16 cellular contexts compared by ENCODE assay signal in genomic region chr2:9539530-9539929, GRCh38. TPM values are rescaled to one million over a fixed set of nuclear protein-coding genes. Genes with fewer than 3 reads are reported as not detected.
A peak's percentile ranks its signal among the peaks of the same experiment; 100 is the strongest.
DNase-seq lines count a peak whose midpoint lies in the region; ATAC-seq, FAIRE-seq and TF ChIP-seq lines count a peak whose summit lies in the region.
"Had no signal": no experiment of that assay in that cellular context is flagged by ENCODE, and none has a peak within 500 bp of the region (broad histone marks: within the 10 kb centered on the region; RNA-seq: fewer than 3 reads in every experiment).

No MANE protein-coding gene starts in this region.

- H3K36me3 ChIP-seq in heart right ventricle = peaks cover 0 to 45% (median 0%) of the 10 kb centered on the region in 9 donors
- peaks cover 0 to 3% (median 0%) of the 10 kb centered on the region in 3 donors for H3K36me3 ChIP-seq in skeletal muscle tissue (ENCODE audit: control insufficient read depth in 3 of 3, insufficient read depth in 3 of 3, low read length in 3 of 3)

- H3K36me3 Mint-ChIP-seq in activated B cell treated with CpG ODN at 0.5 μM for 24 hours (ENCODE audit: low read depth) = peaks cover 40% of the 10 kb centered on the region
- peaks cover 23% of the 10 kb centered on the region for H3K36me3 Mint-ChIP-seq in T-helper 2 cell treated with Interferon-gamma antibody and Interleukin-4, amounts not matched to agents 5 μg/mL and 100 μg/mL, for 36 hours (ENCODE audit: low read depth)

- POLR2A ChIA-PET in activated B cell treated with CpG ODN at 0.5 μM for 24 hours (lab: Charles Lee) = interaction anchor here (0.7 to 4.1 kb wide), 7 partner anchors 8 to 304 kb away, joined by 4 to 53 read pairs (median 8); partner anchors contain the start of genes ADAM17, TAF1B and YWHAQ

- no peaks in the 10 kb centered on the region for H3K27me3 ChIP-seq in heart right ventricle
- H3K27me3 ChIP-seq in skeletal muscle tissue (ENCODE audit: control insufficient read depth in 3 of 3, insufficient read depth in 3 of 3, low read length in 3 of 3) = no peaks in the 10 kb centered on the region

- peak overlapping the region in 6 of 10 donors; percentile 38 to 62 (median 48) for H3K27ac ChIP-seq in heart right ventricle
- H3K27ac ChIP-seq in skeletal muscle tissue (ENCODE audit: low read depth, low read length) = peak overlapping the region; percentile 55
- H3K27ac ChIP-seq: VCaP had no signal

- TF ChIP-seq CTCF in activated B cell treated with CpG ODN at 0.5 μM for 24 hours (IDR thresholded peaks at IDR 0.05) (no peak), heart right ventricle (IDR thresholded peaks at IDR 0.05) (no peak), D721Med (IDR thresholded peaks at IDR 0.05; ENCODE audit: insufficient read depth, missing control alignments) (no peak)

- 48 to 64% methylated on average over 5 of the region's 5 CpGs for WGBS in heart right ventricle, 2 donors

- H3K9ac ChIP-seq in skeletal muscle tissue (ENCODE audit: low read depth in 1 of 3, low read length in 3 of 3) = no peak overlapping the region

- intact Hi-C loops in activated B cell treated with CpG ODN at 0.5 μM for 24 hours (cut with micrococcal nuclease) (loop anchor here (1.0 to 5.0 kb wide), 4 partner anchors 9 to 93 kb away; partner anchors contain the start of genes ADAM17 and YWHAQ), heart right ventricle (cut with DNase I) (no loop called here)

- CTCF ChIA-PET in activated B cell treated with CpG ODN at 0.5 μM for 24 hours (lab: Charles Lee) = interaction anchor here (0.8 to 4.8 kb wide), 2 partner anchors 9 to 17 kb away, joined by 3 to 17 read pairs; partner anchors contain the start of gene ADAM17

- peak overlapping the region; percentile 78 for H3K27ac Mint-ChIP-seq in activated B cell treated with CpG ODN at 0.5 μM for 24 hours
- H3K27ac Mint-ChIP-seq in T-helper 2 cell treated with Interferon-gamma antibody and Interleukin-4, amounts not matched to agents 5 μg/mL and 100 μg/mL, for 36 hours = no peak overlapping the region
- H3K27ac Mint-ChIP-seq: activated T-cell treated with anti-CD3 and anti-CD28 coated beads, Interleukin-2, amount 50 U/mL, for 72 hours; CD8-positive, alpha-beta T cell had no signal

- H3K9me3 Mint-ChIP-seq in activated B cell treated with CpG ODN at 0.5 μM for 24 hours = no peaks in the 10 kb centered on the region
- H3K9me3 Mint-ChIP-seq in T-helper 2 cell treated with Interferon-gamma antibody and Interleukin-4, amounts not matched to agents 5 μg/mL and 100 μg/mL, for 36 hours = no peaks in the 10 kb centered on the region
- H3K9me3 Mint-ChIP-seq: activated T-cell treated with anti-CD3 and anti-CD28 coated beads, Interleukin-2, amount 50 U/mL, for 72 hours; CD8-positive, alpha-beta T cell had no signal

- peaks cover 88% of the 10 kb centered on the region for H3K4me1 Mint-ChIP-seq in activated B cell treated with CpG ODN at 0.5 μM for 24 hours
- peaks cover 37% of the 10 kb centered on the region for H3K4me1 Mint-ChIP-seq in T-helper 2 cell treated with Interferon-gamma antibody and Interleukin-4, amounts not matched to agents 5 μg/mL and 100 μg/mL, for 36 hours (ENCODE audit: low read depth)

- FAIRE-seq in GM19239 (lab: Jason Lieb, UNC) (peak; percentile 48), D721Med (lab: Jason Lieb, UNC) (no peak)

- H3K4me1 ChIP-seq in heart right ventricle (peaks cover 0 to 63% (median 33%) of the 10 kb centered on the region in 9 donors), skeletal muscle tissue (ENCODE audit: control insufficient read depth in 3 of 3, insufficient read depth in 3 of 3, low read length in 3 of 3) (peaks cover 0 to 3% (median 0%) of the 10 kb centered on the region in 3 donors)

- no peaks in the 10 kb centered on the region for H3K27me3 Mint-ChIP-seq in activated B cell treated with CpG ODN at 0.5 μM for 24 hours
- H3K27me3 Mint-ChIP-seq in T-helper 2 cell treated with Interferon-gamma antibody and Interleukin-4, amounts not matched to agents 5 μg/mL and 100 μg/mL, for 36 hours (ENCODE audit: low read depth) = no peaks in the 10 kb centered on the region

- H3K4me3 ChIP-seq in heart right ventricle = no peak overlapping the region
- no peak overlapping the region for H3K4me3 ChIP-seq in skeletal muscle tissue (ENCODE audit: low read length in 3 of 3)
- H3K4me3 ChIP-seq: skin epidermis had no signal

- H3K9me3 ChIP-seq in heart right ventricle (no peaks in the 10 kb centered on the region), skeletal muscle tissue (ENCODE audit: control insufficient read depth in 3 of 3, low read length in 3 of 3) (no peaks in the 10 kb centered on the region)

- H3K4me3 Mint-ChIP-seq in activated B cell treated with CpG ODN at 0.5 μM for 24 hours = peak overlapping the region; percentile 63
- no peak overlapping the region for H3K4me3 Mint-ChIP-seq in T-helper 2 cell treated with Interferon-gamma antibody and Interleukin-4, amounts not matched to agents 5 μg/mL and 100 μg/mL, for 36 hours
- H3K4me3 Mint-ChIP-seq: activated T-cell treated with anti-CD3 and anti-CD28 coated beads, Interleukin-2, amount 50 U/mL, for 72 hours; CD8-positive, alpha-beta T cell had no signal

- DNase-seq in GM19239 (ENCODE audit: insufficient read length, low spot score) = no peak
- no peak for DNase-seq in activated B cell treated with CpG ODN at 0.5 μM for 24 hours
- no peak for DNase-seq in heart right ventricle
- no peak for DNase-seq in D721Med (ENCODE audit: insufficient read length, low spot score)
- no peak for DNase-seq in T-helper 2 cell treated with Interferon-gamma antibody and Interleukin-4, amounts not matched to agents 5 μg/mL and 100 μg/mL, for 36 hours (ENCODE audit: low spot score)
- no peak for DNase-seq in activated T-cell treated with anti-CD3 and anti-CD28 coated beads, Interleukin-2, amount 50 U/mL, for 48 hours
- DNase-seq: activated T-cell treated with anti-CD3 and anti-CD28 coated beads, Interleukin-2, amount 50 U/mL, for 72 hours; caudate nucleus; CD8-positive, alpha-beta T cell; glutamatergic neuron; NCI-H1694; PC-3 had no signal

- ATAC-seq in activated B cell treated with CpG ODN at 0.5 μM for 24 hours (ENCODE audit: low read depth) = no peak
- ATAC-seq in heart right ventricle = peak in 7 of 8 donors; percentile 31 to 71 (median 47)
- ATAC-seq in GM18909 (IDR thresholded peaks at IDR 0.05; ENCODE audit: poor library complexity, unreplicated experiment) = no peak
- ATAC-seq: activated T-cell treated with anti-CD3 and anti-CD28 coated beads, Interleukin-2, amount 50 U/mL, for 72 hours; CD8-positive, alpha-beta T cell; PC-3 had no signal

RNA-seq across cellular contexts. Expression of gene ADAM17, which starts 16.1 kb away (rescaled TPM):
- total RNA-seq in activated B cell treated with CpG ODN at 0.5 μM for 24 hours = 34.3 and 39.5 TPM in 2 replicates
- total RNA-seq in heart right ventricle = 10 to 100 TPM; 11.4 to 20.0 (median 14.6) TPM
- 1 to 10 TPM; 7.3 to 9.4 TPM for polyA plus RNA-seq in heart right ventricle
- 20.4 TPM for total RNA-seq in skeletal muscle tissue

Comparison
In these comparisons a context has a peak if more than half of its experiments do, and no peak if none do; other contexts are left out.
1. ATAC-seq: peak in heart right ventricle (7 of 8); none in activated B cell treated with CpG ODN at 0.5 μM for 24 hours (single experiment) and GM18909 (single experiment).